In the genomic region with DNA sequence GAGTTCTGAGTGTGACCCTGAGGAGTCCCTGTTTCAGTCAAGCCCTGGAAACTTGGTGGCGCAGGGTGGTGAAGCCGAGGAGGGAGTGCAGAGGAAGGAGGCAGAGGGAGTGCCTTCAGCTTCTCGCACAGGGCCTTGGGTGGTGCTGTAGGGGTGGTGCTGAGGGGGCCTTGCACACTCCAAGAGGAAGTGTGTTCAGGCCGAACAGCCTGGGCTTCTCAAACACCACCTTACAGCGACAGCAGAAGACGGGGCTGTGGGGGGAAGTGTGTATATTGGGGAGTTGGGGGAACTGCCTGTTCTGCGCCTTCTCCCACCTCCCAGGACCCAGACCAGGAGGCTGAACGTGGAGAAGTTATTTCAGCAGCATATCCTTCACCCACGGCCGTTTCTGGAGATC, we compare ENCODE assay signal across 1 cellular context.
TF ChIP-seq lines count a peak whose summit lies in the region.

No MANE protein-coding gene starts in this region.

TF ChIP-seq in SK-N-SH, 30 proteins besides CTCF, POLR2A, EP300 and RAD21:
- no peak for TF ChIP-seq CHD2 (IDR thresholded peaks at IDR 0.05; ENCODE audit: low read length, partially characterized antibody)
- TF ChIP-seq, protein P1, sequence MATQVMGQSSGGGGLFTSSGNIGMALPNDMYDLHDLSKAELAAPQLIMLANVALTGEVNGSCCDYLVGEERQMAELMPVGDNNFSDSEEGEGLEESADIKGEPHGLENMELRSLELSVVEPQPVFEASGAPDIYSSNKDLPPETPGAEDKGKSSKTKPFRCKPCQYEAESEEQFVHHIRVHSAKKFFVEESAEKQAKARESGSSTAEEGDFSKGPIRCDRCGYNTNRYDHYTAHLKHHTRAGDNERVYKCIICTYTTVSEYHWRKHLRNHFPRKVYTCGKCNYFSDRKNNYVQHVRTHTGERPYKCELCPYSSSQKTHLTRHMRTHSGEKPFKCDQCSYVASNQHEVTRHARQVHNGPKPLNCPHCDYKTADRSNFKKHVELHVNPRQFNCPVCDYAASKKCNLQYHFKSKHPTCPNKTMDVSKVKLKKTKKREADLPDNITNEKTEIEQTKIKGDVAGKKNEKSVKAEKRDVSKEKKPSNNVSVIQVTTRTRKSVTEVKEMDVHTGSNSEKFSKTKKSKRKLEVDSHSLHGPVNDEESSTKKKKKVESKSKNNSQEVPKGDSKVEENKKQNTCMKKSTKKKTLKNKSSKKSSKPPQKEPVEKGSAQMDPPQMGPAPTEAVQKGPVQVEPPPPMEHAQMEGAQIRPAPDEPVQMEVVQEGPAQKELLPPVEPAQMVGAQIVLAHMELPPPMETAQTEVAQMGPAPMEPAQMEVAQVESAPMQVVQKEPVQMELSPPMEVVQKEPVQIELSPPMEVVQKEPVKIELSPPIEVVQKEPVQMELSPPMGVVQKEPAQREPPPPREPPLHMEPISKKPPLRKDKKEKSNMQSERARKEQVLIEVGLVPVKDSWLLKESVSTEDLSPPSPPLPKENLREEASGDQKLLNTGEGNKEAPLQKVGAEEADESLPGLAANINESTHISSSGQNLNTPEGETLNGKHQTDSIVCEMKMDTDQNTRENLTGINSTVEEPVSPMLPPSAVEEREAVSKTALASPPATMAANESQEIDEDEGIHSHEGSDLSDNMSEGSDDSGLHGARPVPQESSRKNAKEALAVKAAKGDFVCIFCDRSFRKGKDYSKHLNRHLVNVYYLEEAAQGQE (IDR thresholded peaks at IDR 0.05; ENCODE audit: low read depth, low read length): no peak
- no peak for TF ChIP-seq ELF1 (IDR thresholded peaks at IDR 0.05)
